Comparison of ENCODE assay signal across 16 cellular contexts in the genomic region with DNA sequence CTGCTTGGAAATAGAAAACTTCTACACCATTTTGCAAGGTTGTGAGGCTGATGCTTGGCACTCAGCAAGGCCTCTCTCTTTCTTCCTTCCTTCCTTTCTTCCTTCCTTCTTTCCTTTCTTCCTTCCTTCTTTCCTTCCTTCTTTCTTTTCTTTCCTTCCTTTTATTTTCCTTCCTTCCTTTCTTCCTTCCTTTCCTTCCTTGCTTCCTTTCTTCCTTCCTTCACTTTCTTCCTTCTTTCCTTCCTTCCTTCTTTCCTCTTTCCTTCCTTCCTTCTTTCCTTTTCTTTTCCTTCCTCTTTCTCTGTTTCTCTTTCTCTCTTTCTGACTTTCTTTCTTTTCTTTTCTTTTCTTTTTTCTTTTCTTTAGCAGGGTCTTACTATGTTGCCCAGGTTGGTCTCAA.
DNase-seq lines count a peak whose midpoint lies in the region; ATAC-seq, FAIRE-seq and TF ChIP-seq lines count a peak whose summit lies in the region.
"Had no signal": no experiment of that assay in that cellular context is flagged by ENCODE, and none has a peak within 500 bp of the region (broad histone marks: within the 10 kb centered on the region; RNA-seq: fewer than 3 reads in every experiment).

No MANE protein-coding gene starts in this region.

- H3K4me3 Mint-ChIP-seq in astrocyte (ENCODE audit: unreplicated experiment): no peak overlapping the region
- H3K4me3 Mint-ChIP-seq: CD14-positive monocyte; CD8-positive, alpha-beta T cell had no signal

- H3K27me3 Mint-ChIP-seq in astrocyte (ENCODE audit: low read depth, unreplicated experiment): no peaks in the 10 kb centered on the region

- intact Hi-C loops in ascending aorta (cut with DNase I): loop anchor here (5.0 kb wide), 2 partner anchors 65 to 335 kb away; no protein-coding TSS in a partner anchor

- H3K36me3 ChIP-seq in HEK293 (ENCODE audit: control insufficient read depth in 2 of 2, insufficient read depth in 1 of 2, low read length in 2 of 2) (no peaks in the 10 kb centered on the region), astrocyte (ENCODE audit: insufficient read depth, low read length) (no peaks in the 10 kb centered on the region), gastroesophageal sphincter (no peaks in the 10 kb centered on the region), stomach smooth muscle (ENCODE audit: control insufficient read depth in 2 of 2, insufficient read depth in 2 of 2, low read length in 2 of 2) (peaks cover 0 to 2% of the 10 kb centered on the region in 2 donors), ascending aorta (no peaks in the 10 kb centered on the region)

- H3K4me1 Mint-ChIP-seq in astrocyte (ENCODE audit: low read depth, unreplicated experiment): peaks cover 42% of the 10 kb centered on the region

- POLR2A ChIA-PET in HEK293 (lab: Yijun Ruan, JAX): no interaction called here

- H3K4me3 ChIP-seq in HEK293 (ENCODE audit: low read depth, low read length): no peak overlapping the region
- no peak overlapping the region for H3K4me3 ChIP-seq in astrocyte (ENCODE audit: insufficient read depth, low read depth, low read length)
- H3K4me3 ChIP-seq in gastroesophageal sphincter: no peak overlapping the region
- H3K4me3 ChIP-seq in stomach smooth muscle (ENCODE audit: low read length in 2 of 2): no peak overlapping the region
- H3K4me3 ChIP-seq in ascending aorta: no peak overlapping the region
- H3K4me3 ChIP-seq: GM23248 had no signal

- no peak for DNase-seq in astrocyte (ENCODE audit: low read depth)
- DNase-seq in ascending aorta (ENCODE audit: low spot score in 2 of 2): no peak
- no peak for DNase-seq in hepatic stellate cell (ENCODE audit: low spot score)
- DNase-seq in NCI-H526 treated with DMSO at 0.1 percent for 48 hours (lab: John Stamatoyannopoulos, UW): no peak
- DNase-seq: Caco-2; CD8-positive, alpha-beta T cell; DND-41; GF-D8; GM23248; H7 had no signal

- ATAC-seq in gastroesophageal sphincter: no peak
- no peak for ATAC-seq in GM18511 (IDR thresholded peaks at IDR 0.05; ENCODE audit: unreplicated experiment)
- ATAC-seq: CD8-positive, alpha-beta T cell had no signal

- H3K9me3 ChIP-seq in HEK293 (ENCODE audit: control insufficient read depth, insufficient read depth, low read depth, low read length): no peaks in the 10 kb centered on the region
- no peaks in the 10 kb centered on the region for H3K9me3 ChIP-seq in astrocyte (ENCODE audit: insufficient read depth, low read depth, low read length)
- no peaks in the 10 kb centered on the region for H3K9me3 ChIP-seq in gastroesophageal sphincter
- H3K9me3 ChIP-seq in stomach smooth muscle (ENCODE audit: control insufficient read depth in 2 of 2, low read length in 2 of 2): no peaks in the 10 kb centered on the region
- H3K9me3 ChIP-seq in ascending aorta: no peaks in the 10 kb centered on the region
- H3K9me3 ChIP-seq: Caco-2 had no signal

- H3K27ac Mint-ChIP-seq in astrocyte (ENCODE audit: unreplicated experiment): peak overlapping the region; percentile 83
- H3K27ac Mint-ChIP-seq: CD8-positive, alpha-beta T cell had no signal

- TF ChIP-seq CTCF in HEK293 (tag by site-specific recombination; IDR thresholded peaks at IDR 0.05): no peak
- no peak for TF ChIP-seq CTCF in astrocyte (IDR thresholded peaks at IDR 0.05; ENCODE audit: insufficient read depth, low read depth, low read length)
- TF ChIP-seq CTCF in gastroesophageal sphincter (IDR thresholded peaks at IDR 0.05): no peak
- no peak for TF ChIP-seq CTCF in ascending aorta (IDR thresholded peaks at IDR 0.05)

- H3K4me2 ChIP-seq in astrocyte (ENCODE audit: low read length): no peak overlapping the region

- no peaks in the 10 kb centered on the region for H4K20me1 ChIP-seq in astrocyte (ENCODE audit: insufficient read depth, low read length)

- H3K27me3 ChIP-seq in astrocyte (ENCODE audit: insufficient read depth, low read length) (no peaks in the 10 kb centered on the region), gastroesophageal sphincter (no peaks in the 10 kb centered on the region), stomach smooth muscle (ENCODE audit: control insufficient read depth in 1 of 2, insufficient read depth in 2 of 2, low read length in 2 of 2) (no peaks in the 10 kb centered on the region), ascending aorta (no peaks in the 10 kb centered on the region)

- H3K79me2 ChIP-seq in astrocyte (ENCODE audit: insufficient read depth, low read length): no peaks in the 10 kb centered on the region

- H3K27ac ChIP-seq in HEK293 (ENCODE audit: extremely low read depth, low read depth, low read length): no peak overlapping the region
- H3K27ac ChIP-seq in astrocyte (ENCODE audit: low read depth, low read length): no peak overlapping the region
- peak overlapping the region in 3 of 4 donors; percentile 42 to 73 (median 71) for H3K27ac ChIP-seq in gastroesophageal sphincter
- H3K27ac ChIP-seq in stomach smooth muscle (ENCODE audit: low read length): peak overlapping the region; percentile 70
- no peak overlapping the region for H3K27ac ChIP-seq in ascending aorta
- H3K27ac ChIP-seq: 22Rv1, GM23248 had no signal

- H3K9ac ChIP-seq in astrocyte (ENCODE audit: low read length): no peak overlapping the region
- H3K9ac ChIP-seq in stomach smooth muscle (ENCODE audit: low read length in 2 of 2): no peak overlapping the region
- H3K9ac ChIP-seq: GM23248 had no signal

- TF ChIP-seq POLR2A in gastroesophageal sphincter (IDR thresholded peaks at IDR 0.05): no peak

- no peaks in the 10 kb centered on the region for H3K4me1 ChIP-seq in HEK293 (ENCODE audit: control insufficient read depth, insufficient read depth, low read length)
- H3K4me1 ChIP-seq in astrocyte (ENCODE audit: insufficient read depth, low read length): peaks cover 19% of the 10 kb centered on the region
- H3K4me1 ChIP-seq in gastroesophageal sphincter: peaks cover 0 to 84% (median 4%) of the 10 kb centered on the region in 3 donors
- H3K4me1 ChIP-seq in stomach smooth muscle (ENCODE audit: control insufficient read depth, insufficient read depth, low read length): peaks cover 33% of the 10 kb centered on the region
- H3K4me1 ChIP-seq in ascending aorta: peaks cover 3 to 12% of the 10 kb centered on the region in 2 donors
- H3K4me1 ChIP-seq: Caco-2 had no signal

- no peak overlapping the region for H2AFZ ChIP-seq in astrocyte (ENCODE audit: low read depth, low read length)
- H2AFZ ChIP-seq: GM23248 had no signal

- FAIRE-seq in astrocyte (lab: Jason Lieb, UNC): no peak

- H3K36me3 Mint-ChIP-seq in astrocyte (ENCODE audit: low read depth, unreplicated experiment): peaks cover 7% of the 10 kb centered on the region
- H3K36me3 Mint-ChIP-seq: CD14-positive monocyte; CD8-positive, alpha-beta T cell had no signal

- H3K9me3 Mint-ChIP-seq in astrocyte (ENCODE audit: unreplicated experiment): peaks cover 6% of the 10 kb centered on the region
- H3K9me3 Mint-ChIP-seq: CD8-positive, alpha-beta T cell had no signal

- CTCF ChIA-PET in HEK293 (lab: Yijun Ruan, JAX): interaction anchor here (21.6 kb wide), 1 partner anchor 462 kb away, joined by 512 read pairs; a partner anchor contains a TSS

- TF ChIP-seq EP300 in gastroesophageal sphincter (IDR thresholded peaks at IDR 0.05): no peak

TF ChIP-seq in HEK293, 187 proteins besides CTCF, POLR2A, EP300 and RAD21:
- TF ChIP-seq, protein P1, sequence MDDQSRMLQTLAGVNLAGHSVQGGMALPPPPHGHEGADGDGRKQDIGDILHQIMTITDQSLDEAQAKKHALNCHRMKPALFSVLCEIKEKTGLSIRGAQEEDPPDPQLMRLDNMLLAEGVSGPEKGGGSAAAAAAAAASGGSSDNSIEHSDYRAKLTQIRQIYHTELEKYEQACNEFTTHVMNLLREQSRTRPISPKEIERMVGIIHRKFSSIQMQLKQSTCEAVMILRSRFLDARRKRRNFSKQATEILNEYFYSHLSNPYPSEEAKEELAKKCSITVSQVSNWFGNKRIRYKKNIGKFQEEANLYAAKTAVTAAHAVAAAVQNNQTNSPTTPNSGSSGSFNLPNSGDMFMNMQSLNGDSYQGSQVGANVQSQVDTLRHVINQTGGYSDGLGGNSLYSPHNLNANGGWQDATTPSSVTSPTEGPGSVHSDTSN (CRISPR knock-in tag; IDR thresholded peaks at IDR 0.05): no peak
- no peak for TF ChIP-seq KLF16 (tag by site-specific recombination; IDR thresholded peaks at IDR 0.05)
- TF ChIP-seq ZNF366 (tag by site-specific recombination; conservative IDR thresholded peaks at IDR 0.05): peak; percentile 99
- TF ChIP-seq, protein P2, sequence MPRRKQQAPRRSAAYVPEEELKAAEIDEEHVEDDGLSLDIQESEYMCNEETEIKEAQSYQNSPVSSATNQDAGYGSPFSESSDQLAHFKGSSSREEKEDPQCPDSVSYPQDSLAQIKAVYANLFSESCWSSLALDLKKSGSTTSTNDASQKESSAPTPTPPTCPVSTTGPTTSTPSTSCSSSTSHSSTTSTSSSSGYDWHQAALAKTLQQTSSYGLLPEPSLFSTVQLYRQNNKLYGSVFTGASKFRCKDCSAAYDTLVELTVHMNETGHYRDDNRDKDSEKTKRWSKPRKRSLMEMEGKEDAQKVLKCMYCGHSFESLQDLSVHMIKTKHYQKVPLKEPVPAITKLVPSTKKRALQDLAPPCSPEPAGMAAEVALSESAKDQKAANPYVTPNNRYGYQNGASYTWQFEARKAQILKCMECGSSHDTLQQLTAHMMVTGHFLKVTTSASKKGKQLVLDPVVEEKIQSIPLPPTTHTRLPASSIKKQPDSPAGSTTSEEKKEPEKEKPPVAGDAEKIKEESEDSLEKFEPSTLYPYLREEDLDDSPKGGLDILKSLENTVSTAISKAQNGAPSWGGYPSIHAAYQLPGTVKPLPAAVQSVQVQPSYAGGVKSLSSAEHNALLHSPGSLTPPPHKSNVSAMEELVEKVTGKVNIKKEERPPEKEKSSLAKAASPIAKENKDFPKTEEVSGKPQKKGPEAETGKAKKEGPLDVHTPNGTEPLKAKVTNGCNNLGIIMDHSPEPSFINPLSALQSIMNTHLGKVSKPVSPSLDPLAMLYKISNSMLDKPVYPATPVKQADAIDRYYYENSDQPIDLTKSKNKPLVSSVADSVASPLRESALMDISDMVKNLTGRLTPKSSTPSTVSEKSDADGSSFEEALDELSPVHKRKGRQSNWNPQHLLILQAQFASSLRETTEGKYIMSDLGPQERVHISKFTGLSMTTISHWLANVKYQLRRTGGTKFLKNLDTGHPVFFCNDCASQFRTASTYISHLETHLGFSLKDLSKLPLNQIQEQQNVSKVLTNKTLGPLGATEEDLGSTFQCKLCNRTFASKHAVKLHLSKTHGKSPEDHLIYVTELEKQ (tag by site-specific recombination; IDR thresholded peaks at IDR 0.05; ENCODE audit: borderline replicate concordance): no peak
- 0 out of 2 replicates have a peak, but pooled peaks have one; percentile 55 for TF ChIP-seq ZNF521 (tag by site-specific recombination; IDR thresholded peaks at IDR 0.05)
- TF ChIP-seq FEZF1 (tag by site-specific recombination; IDR thresholded peaks at IDR 0.05): no peak
- peak; percentile 98 for TF ChIP-seq PRDM1 (tag by site-specific recombination; IDR thresholded peaks at IDR 0.05)
- no peak for TF ChIP-seq ZNF791 (tag by site-specific recombination; IDR thresholded peaks at IDR 0.05)

Comparison
In these comparisons a context has a peak if more than half of its experiments do, and no peak if none do; other contexts are left out.
1. H3K27ac ChIP-seq: peak in gastroesophageal sphincter (3 of 4) and stomach smooth muscle (single experiment); none in HEK293 (single experiment), astrocyte (single experiment) and ascending aorta (0 of 2).